1 cellular context compared by ENCODE assay signal in the genomic region with DNA sequence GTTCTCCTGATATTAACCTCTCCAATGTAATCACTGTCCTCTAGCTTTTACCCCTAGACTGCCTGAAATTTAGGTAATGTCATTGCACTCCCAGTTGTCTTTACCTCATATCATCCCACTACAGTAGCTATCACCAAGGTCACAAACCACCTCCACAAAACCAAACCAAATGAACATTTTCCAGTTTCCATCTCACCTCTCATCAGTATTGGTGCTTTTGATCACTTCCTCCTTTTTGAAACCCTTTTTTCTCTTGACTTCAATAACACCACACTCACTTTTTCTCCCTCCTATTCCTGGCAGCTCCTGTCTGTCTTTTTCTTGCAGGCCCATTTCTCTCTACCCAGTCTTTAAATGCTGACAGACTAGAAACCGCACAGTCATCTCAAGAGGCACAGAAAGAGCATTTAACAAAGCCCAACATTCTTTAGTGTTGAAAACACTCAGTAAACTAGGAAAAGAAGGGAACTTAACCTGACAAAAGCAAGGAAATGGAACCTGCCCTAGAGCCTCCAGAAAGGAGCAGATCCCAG.
TF ChIP-seq lines count a peak whose summit lies in the region.

No MANE protein-coding gene starts in this region.

TF ChIP-seq in HepG2, 621 proteins besides CTCF, POLR2A, EP300 and RAD21 (continued from another document):
- TF ChIP-seq, protein P1, sequence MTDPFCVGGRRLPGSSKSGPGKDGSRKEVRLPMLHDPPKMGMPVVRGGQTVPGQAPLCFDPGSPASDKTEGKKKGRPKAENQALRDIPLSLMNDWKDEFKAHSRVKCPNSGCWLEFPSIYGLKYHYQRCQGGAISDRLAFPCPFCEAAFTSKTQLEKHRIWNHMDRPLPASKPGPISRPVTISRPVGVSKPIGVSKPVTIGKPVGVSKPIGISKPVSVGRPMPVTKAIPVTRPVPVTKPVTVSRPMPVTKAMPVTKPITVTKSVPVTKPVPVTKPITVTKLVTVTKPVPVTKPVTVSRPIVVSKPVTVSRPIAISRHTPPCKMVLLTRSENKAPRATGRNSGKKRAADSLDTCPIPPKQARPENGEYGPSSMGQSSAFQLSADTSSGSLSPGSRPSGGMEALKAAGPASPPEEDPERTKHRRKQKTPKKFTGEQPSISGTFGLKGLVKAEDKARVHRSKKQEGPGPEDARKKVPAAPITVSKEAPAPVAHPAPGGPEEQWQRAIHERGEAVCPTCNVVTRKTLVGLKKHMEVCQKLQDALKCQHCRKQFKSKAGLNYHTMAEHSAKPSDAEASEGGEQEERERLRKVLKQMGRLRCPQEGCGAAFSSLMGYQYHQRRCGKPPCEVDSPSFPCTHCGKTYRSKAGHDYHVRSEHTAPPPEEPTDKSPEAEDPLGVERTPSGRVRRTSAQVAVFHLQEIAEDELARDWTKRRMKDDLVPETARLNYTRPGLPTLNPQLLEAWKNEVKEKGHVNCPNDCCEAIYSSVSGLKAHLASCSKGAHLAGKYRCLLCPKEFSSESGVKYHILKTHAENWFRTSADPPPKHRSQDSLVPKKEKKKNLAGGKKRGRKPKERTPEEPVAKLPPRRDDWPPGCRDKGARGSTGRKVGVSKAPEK (CRISPR knock-in tag; IDR thresholded peaks at IDR 0.05; ENCODE audit: borderline replicate concordance) = no peak
- no peak for TF ChIP-seq ZNF503 (CRISPR knock-in tag; IDR thresholded peaks at IDR 0.05)
